1 cellular context compared by ENCODE assay signal in genomic region chr2:111527707-111528400, GRCh38.
TF ChIP-seq lines count a peak whose summit lies in the region.

No MANE protein-coding gene starts in this region.

TF ChIP-seq in HEK293, 187 proteins besides CTCF, POLR2A, EP300 and RAD21:
- peak; percentile 24; the same call in 1 of the 2 replicates for TF ChIP-seq ZBTB20 (tag by site-specific recombination; IDR thresholded peaks at IDR 0.05)
